ENCODE assay signal across 15 cellular contexts in genomic region chr18:9495465-9495864, GRCh38.
"Had no signal": no experiment of that assay in that cellular context is flagged by ENCODE, and none has a peak within 500 bp of the region (broad histone marks: within the 10 kb centered on the region; RNA-seq: fewer than 3 reads in every experiment).

No MANE protein-coding gene starts in this region.

- H3K27ac Mint-ChIP-seq: activated naive CD4-positive, alpha-beta T cell treated with anti-CD3 and anti-CD28 coated beads, Interleukin-2, amount 50 U/mL, for 24 hours; T-cell had no signal

- H3K4me3 ChIP-seq: adrenal gland, cardiac muscle cell, esophagus muscularis mucosa, pancreas, thyroid gland, uterus had no signal

- H3K4me1 ChIP-seq: pancreas, uterus had no signal

- H3K9me3 ChIP-seq: adrenal gland, esophagus muscularis mucosa, pancreas, thyroid gland, uterus had no signal

- H3K27me3 ChIP-seq: adrenal gland, cardiac muscle cell, esophagus muscularis mucosa, pancreas, thyroid gland, uterus had no signal

- H3K36me3 ChIP-seq: adrenal gland, cardiac muscle cell, esophagus muscularis mucosa, pancreas, thyroid gland, uterus had no signal

- H3K4me1 Mint-ChIP-seq: neural crest cell had no signal

- DNase-seq: activated CD4-positive, alpha-beta T cell treated with anti-CD3 and anti-CD28 coated beads, Interleukin-2, amount 50 U/mL, for 48 hours; activated CD4-positive, CD25-positive, alpha-beta regulatory T cell treated with anti-CD3 and anti-CD28 coated beads, Interleukin-2, amount 50 U/mL, for 72 hours; adrenal gland; pancreas; stimulated activated CD4-positive, alpha-beta T cell treated with anti-CD3 and anti-CD28 coated beads, Interleukin-12 subunit alpha, Interleukin-12 subunit beta, amount 100 ng/mL, for 4 hours; stimulated activated CD4-positive, alpha-beta T cell treated with anti-CD3 and anti-CD28 coated beads, Interleukin-2, amount 100 ng/mL, for 24 hours; T-helper 9 cell; thyroid gland; uterus had no signal

- H3K9me3 Mint-ChIP-seq: activated naive CD4-positive, alpha-beta T cell treated with anti-CD3 and anti-CD28 coated beads, Interleukin-2, amount 50 U/mL, for 24 hours; stimulated activated effector memory CD8-positive, alpha-beta T cell treated with anti-CD3 and anti-CD28 coated beads, Interleukin-12 subunit alpha, Interleukin-12 subunit beta, amount 100 ng/mL, for 72 hours had no signal

- H3K27me3 Mint-ChIP-seq: activated naive CD4-positive, alpha-beta T cell treated with anti-CD3 and anti-CD28 coated beads, Interleukin-2, amount 50 U/mL, for 24 hours; T-cell had no signal

- H3K27ac ChIP-seq: adrenal gland, cardiac muscle cell, esophagus muscularis mucosa, pancreas, thyroid gland, uterus had no signal

- ATAC-seq: pancreas, T-cell had no signal

- H3K4me3 Mint-ChIP-seq: activated naive CD4-positive, alpha-beta T cell treated with anti-CD3 and anti-CD28 coated beads, Interleukin-2, amount 50 U/mL, for 24 hours; neural crest cell; T-cell had no signal
